In the genomic region with DNA sequence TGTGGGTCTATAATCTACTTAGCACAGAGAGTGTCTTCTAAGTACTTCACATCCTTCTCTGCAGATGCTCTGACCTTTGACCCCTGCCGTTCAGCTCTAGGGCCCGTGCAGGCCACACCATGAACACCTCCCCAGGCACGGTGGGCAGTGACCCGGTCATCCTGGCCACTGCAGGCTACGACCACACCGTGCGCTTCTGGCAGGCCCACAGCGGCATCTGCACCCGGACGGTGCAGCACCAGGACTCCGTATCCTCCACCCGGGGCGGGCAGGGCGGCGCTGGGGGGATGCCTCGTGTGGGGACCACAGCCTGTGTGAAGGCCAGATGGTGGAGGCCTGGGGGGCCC, we compare ENCODE assay signal across 6 cellular contexts. TPM values are rescaled to one million over a fixed set of nuclear protein-coding genes. Genes with fewer than 3 reads are reported as not detected.
DNase-seq lines count a peak whose midpoint lies in the region; ATAC-seq, FAIRE-seq and TF ChIP-seq lines count a peak whose summit lies in the region.

No MANE protein-coding gene starts in this region.

- peak overlapping the region; percentile 100 for H2AFZ ChIP-seq in K562 (ENCODE audit: low read depth, low read length)

- no TSS peak for BruUV-seq in K562 (replicated peaks; lab: Mats Ljungman, UMichigan)

- TF ChIP-seq POLR2A in K562 (conservative IDR thresholded peaks at IDR 0.05): no peak

- peak; percentile 84 for FAIRE-seq in K562 (lab: Jason Lieb, UNC)

- TF ChIP-seq EP300 in K562 (IDR thresholded peaks at IDR 0.05; ENCODE audit: low read length): no peak

- DNase-seq in AG04449 (ENCODE audit: low read depth, low spot score) (no peak), K562 (ENCODE audit: extremely low read depth in 1 of 4, low spot score in 3 of 4) (no peak), nephron progenitor cell (peak; percentile 44), OCI-M2 (lab: John Stamatoyannopoulos, UW; ENCODE audit: unreplicated experiment) (no peak), NCI-H1694 (lab: John Stamatoyannopoulos, UW) (no peak)

- POLR2A ChIA-PET in AG04449 (lab: Yijun Ruan, JAX): interaction anchor here (0.6 to 2.4 kb wide), 4 partner anchors 9 to 51 kb away, joined by 3 to 9 read pairs (median 5); a partner anchor contains a TSS
- POLR2A ChIA-PET in K562 (lab: Yijun Ruan, JAX): interaction anchor here (0.6 to 1.4 kb wide), 6 partner anchors 8 to 50 kb away, joined by 3 to 7 read pairs (median 6); a partner anchor contains a TSS

- TF ChIP-seq CTCF in AG04449 (IDR thresholded peaks at IDR 0.05; ENCODE audit: insufficient read depth, low read length, missing control alignments) (no peak), K562 (IDR thresholded peaks at IDR 0.05 in 2 of 3, conservative IDR thresholded peaks at IDR 0.05 in 1 of 3; ENCODE audit: insufficient read depth in 2 of 3, low read depth in 1 of 3, low read length in 3 of 3) (no peak), nephron progenitor cell (IDR thresholded peaks at IDR 0.05) (no peak)

- peaks cover 42% of the 10 kb centered on the region for H3K79me2 ChIP-seq in K562 (ENCODE audit: control insufficient read depth, insufficient read depth, low read length)

- H3K4me1 Mint-ChIP-seq in nephron progenitor cell: peaks cover 33% of the 10 kb centered on the region

- H3K27ac Mint-ChIP-seq in nephron progenitor cell: no peak overlapping the region

- H3K36me3 Mint-ChIP-seq in nephron progenitor cell (ENCODE audit: low read depth): peaks cover 12% of the 10 kb centered on the region

- CTCF ChIA-PET in AG04449 (lab: Yijun Ruan, JAX) (interaction anchor here (0.7 to 2.1 kb wide), 2 partner anchors 65 to 295 kb away, joined by 5 to 7 read pairs; no protein-coding TSS in a partner anchor), K562 (lab: Yijun Ruan, JAX; ENCODE audit: low intra/inter-chr PET ratio) (no interaction called here)

- no peaks in the 10 kb centered on the region for H3K9me1 ChIP-seq in K562 (ENCODE audit: control insufficient read depth, insufficient read depth, low read length)

- peaks cover 19 to 67% of the 10 kb centered on the region in 2 experiments for H3K4me1 ChIP-seq in K562 (replicated peaks in 1 of 2; ENCODE audit: control insufficient read depth in 2 of 2, insufficient read depth in 2 of 2, low read length in 2 of 2)

- H3K27ac ChIP-seq in K562 (ENCODE audit: extremely low read depth, low read depth, low read length): peak overlapping the region; percentile 93

- 6% methylated on average over 15 of the region's 16 CpGs for WGBS in K562 (ENCODE audit: insufficient coverage, low coverage, missing lambda C conversion rate)

- H3K4me2 ChIP-seq in K562 (ENCODE audit: insufficient read depth, low read length): peak overlapping the region; percentile 92

- peaks cover 13% of the 10 kb centered on the region for H3K9me3 Mint-ChIP-seq in nephron progenitor cell

- H3K27me3 Mint-ChIP-seq in nephron progenitor cell (ENCODE audit: low read depth, poor library complexity): peaks cover 24% of the 10 kb centered on the region

- TF ChIP-seq RAD21 in K562 (CRISPR knock-in tag; conservative IDR thresholded peaks at IDR 0.05 in 1 of 2, IDR thresholded peaks at IDR 0.05 in 1 of 2): no peak

- H3K4me3 Mint-ChIP-seq in nephron progenitor cell: peak overlapping the region; percentile 84

- H3K4me3 ChIP-seq in AG04449 (ENCODE audit: low read depth, low read length) (peak overlapping the region; percentile 97), K562 (peak overlapping the region; percentile 84)

- H4K20me1 ChIP-seq in K562 (replicated peaks; ENCODE audit: control insufficient read depth, insufficient read depth, low read length): peaks cover 7% of the 10 kb centered on the region

- H3K9ac ChIP-seq in K562 (ENCODE audit: insufficient read depth in 1 of 2, low read depth in 2 of 2, low read length in 2 of 2): peak overlapping the region; percentile 92 to 96

- H3K9me3 ChIP-seq in K562 (replicated peaks; ENCODE audit: control insufficient read depth, insufficient read depth, low read depth, low read length): no peaks in the 10 kb centered on the region

- ATAC-seq in HG02571 (IDR thresholded peaks at IDR 0.05; ENCODE audit: unreplicated experiment): peak; percentile 14
- peak; percentile 35 for ATAC-seq in K562

- peaks cover 39% of the 10 kb centered on the region; the same call in 1 of the 3 replicates for H3K36me3 ChIP-seq in K562 (ENCODE audit: control insufficient read depth, insufficient read depth, low read length)

- H3K27me3 ChIP-seq in K562 (ENCODE audit: control insufficient read depth in 2 of 2, insufficient read depth in 2 of 2, low read length in 2 of 2): no peaks in the 10 kb centered on the region

- intact Hi-C loops in K562 (cut with micrococcal nuclease): no loop called here

- in situ Hi-C loops in K562 (cut with MboI): no loop called here

RNA-seq across cellular contexts. Expression of a gene that starts 0.7 kb away (rescaled TPM):
- 73.3 and 236 TPM in 2 replicates for total RNA-seq in K562 (2011; cell fraction: chromatin; rRNA removed; ENCODE audit: low replicate concordance)
- total RNA-seq in K562 (2011; cell fraction: nucleolus; rRNA removed): 205 and 257 TPM in 2 replicates
- total RNA-seq in K562 (2011; cell fraction: nucleoplasm; rRNA removed): 108 and 122 TPM in 2 replicates
- total RNA-seq in K562 (2014; rRNA removed) (83.0 and 110 TPM in 2 replicates), K562 (2014; rRNA removed; fragmentation: Illumina TruSeq; extraction: Trizol) (2.6 and 4.3 TPM in 2 replicates), K562 (2015; rRNA removed; fragmentation: Illumina TruSeq; extraction: Trizol) (15.7 and 16.0 TPM in 2 replicates), K562 (2021) (79.1 and 85.0 TPM in 2 replicates)
- polyA plus RNA-seq in K562 (2011; rRNA removed) (76.1 and 91.6 TPM in 2 replicates), K562 (2014; fragmentation: Illumina TruSeq; extraction: Trizol) (43.3 and 74.6 TPM in 2 replicates), K562 (2014; fragmentation: Nextera tagmentation; extraction: Ambion mirVana) (1 to 10 TPM; 1.5 to 9.8 TPM), K562 (2014; rRNA removed) (116 TPM in 2 replicates)
- 165 and 312 TPM in 2 replicates for polyA plus RNA-seq in K562 (2011; cell fraction: cytosol; rRNA removed)
- polyA plus RNA-seq in K562 (2011; cell fraction: nucleus; rRNA removed): 329 and 477 TPM in 2 replicates
- polyA plus RNA-seq in K562 (2012): 71.4 and 87.7 TPM in 2 replicates
- 19.6 and 40.3 TPM in 2 replicates for polyA minus RNA-seq in K562 (2011; rRNA and poly(A)+ RNA removed)
- polyA minus RNA-seq in K562 (2011; cell fraction: cytosol; rRNA and poly(A)+ RNA removed): 53.2 and 86.4 TPM in 2 replicates
- 96.5 and 139 TPM in 2 replicates for polyA minus RNA-seq in K562 (2011; cell fraction: nucleus; rRNA and poly(A)+ RNA removed)

RNA-seq across cellular contexts. Expression of a gene that starts 4.7 kb away (rescaled TPM):
- 10.6 and 42.5 TPM in 2 replicates for total RNA-seq in K562 (2011; cell fraction: chromatin; rRNA removed; ENCODE audit: low replicate concordance)
- 29.7 and 34.7 TPM in 2 replicates for total RNA-seq in K562 (2011; cell fraction: nucleolus; rRNA removed)
- 10.8 and 18.8 TPM in 2 replicates for total RNA-seq in K562 (2011; cell fraction: nucleoplasm; rRNA removed)
- 2.9 and 3.5 TPM in 2 replicates for total RNA-seq in K562 (2014; rRNA removed)
- 0.32 and 0.40 TPM in 2 replicates for total RNA-seq in K562 (2014; rRNA removed; fragmentation: Illumina TruSeq; extraction: Trizol)
- 3.4 and 4.1 TPM in 2 replicates for total RNA-seq in K562 (2015; rRNA removed; fragmentation: Illumina TruSeq; extraction: Trizol)
- 2.0 and 4.0 TPM in 2 replicates for total RNA-seq in K562 (2021)
- polyA plus RNA-seq in K562 (2011; rRNA removed): 1.8 and 3.2 TPM in 2 replicates
- 2.8 and 13.2 TPM in 2 replicates for polyA plus RNA-seq in K562 (2011; cell fraction: cytosol; rRNA removed)
- 33.5 and 71.7 TPM in 2 replicates for polyA plus RNA-seq in K562 (2011; cell fraction: nucleus; rRNA removed)
- 5.8 and 14.0 TPM in 2 replicates for polyA plus RNA-seq in K562 (2012)
- polyA plus RNA-seq in K562 (2014; fragmentation: Illumina TruSeq; extraction: Trizol): 0.49 and 3.8 TPM in 2 replicates
- under 1 TPM in 1 of 2 experiments, not detected in 1; 0.24 TPM for polyA plus RNA-seq in K562 (2014; fragmentation: Nextera tagmentation; extraction: Ambion mirVana)
- polyA plus RNA-seq in K562 (2014; rRNA removed): 5.1 and 15.1 TPM in 2 replicates
- polyA minus RNA-seq in K562 (2011; rRNA and poly(A)+ RNA removed): 0.28 and 0.54 TPM in 2 replicates
- 0.57 TPM in 1 of 2 replicates, not detected in the other for polyA minus RNA-seq in K562 (2011; cell fraction: cytosol; rRNA and poly(A)+ RNA removed)
- 3.4 and 6.9 TPM in 2 replicates for polyA minus RNA-seq in K562 (2011; cell fraction: nucleus; rRNA and poly(A)+ RNA removed)

RNA-seq across cellular contexts. Expression of a gene that starts 8.7 kb away (rescaled TPM):
- total RNA-seq in K562 (2011; cell fraction: chromatin; rRNA removed; ENCODE audit: low replicate concordance): 31.1 and 74.2 TPM in 2 replicates
- total RNA-seq in K562 (2011; cell fraction: nucleolus; rRNA removed): 69.6 and 75.5 TPM in 2 replicates
- total RNA-seq in K562 (2011; cell fraction: nucleoplasm; rRNA removed): 40.6 and 42.6 TPM in 2 replicates
- total RNA-seq in K562 (2014; rRNA removed) (57.6 and 70.2 TPM in 2 replicates), K562 (2014; rRNA removed; fragmentation: Illumina TruSeq; extraction: Trizol) (8.5 and 11.4 TPM in 2 replicates), K562 (2015; rRNA removed; fragmentation: Illumina TruSeq; extraction: Trizol) (24.1 and 26.5 TPM in 2 replicates), K562 (2021) (44.9 and 49.6 TPM in 2 replicates)
- polyA plus RNA-seq in K562 (2011; rRNA removed) (19.6 and 27.9 TPM in 2 replicates), K562 (2014; fragmentation: Illumina TruSeq; extraction: Trizol) (14.2 and 20.7 TPM in 2 replicates), K562 (2014; fragmentation: Nextera tagmentation; extraction: Ambion mirVana) (1 to 10 TPM; 1.1 to 3.0 TPM), K562 (2014; rRNA removed) (54.0 and 55.6 TPM in 2 replicates)
- polyA plus RNA-seq in K562 (2011; cell fraction: cytosol; rRNA removed): 27.6 and 84.2 TPM in 2 replicates
- polyA plus RNA-seq in K562 (2011; cell fraction: nucleus; rRNA removed): 92.6 and 123 TPM in 2 replicates
- polyA plus RNA-seq in K562 (2012): 33.7 and 34.1 TPM in 2 replicates
- 7.3 and 7.4 TPM in 2 replicates for polyA minus RNA-seq in K562 (2011; rRNA and poly(A)+ RNA removed)
- polyA minus RNA-seq in K562 (2011; cell fraction: cytosol; rRNA and poly(A)+ RNA removed): 13.6 and 18.7 TPM in 2 replicates
- polyA minus RNA-seq in K562 (2011; cell fraction: nucleus; rRNA and poly(A)+ RNA removed): 29.8 and 32.1 TPM in 2 replicates

RNA-seq across cellular contexts. Expression of a gene that starts 9.5 kb away (rescaled TPM):
- total RNA-seq in K562 (2011; cell fraction: chromatin; rRNA removed; ENCODE audit: low replicate concordance): 3.2 and 16.5 TPM in 2 replicates
- 11.3 and 11.6 TPM in 2 replicates for total RNA-seq in K562 (2011; cell fraction: nucleolus; rRNA removed)
- 3.2 and 5.9 TPM in 2 replicates for total RNA-seq in K562 (2011; cell fraction: nucleoplasm; rRNA removed)
- total RNA-seq in K562 (2014; rRNA removed): 1.5 and 2.6 TPM in 2 replicates
- 0.10 and 0.15 TPM in 2 replicates for total RNA-seq in K562 (2014; rRNA removed; fragmentation: Illumina TruSeq; extraction: Trizol)
- total RNA-seq in K562 (2015; rRNA removed; fragmentation: Illumina TruSeq; extraction: Trizol): 0.68 and 1.7 TPM in 2 replicates
- 4.5 and 7.0 TPM in 2 replicates for total RNA-seq in K562 (2021)
- 0.84 and 1.9 TPM in 2 replicates for polyA plus RNA-seq in K562 (2011; rRNA removed)
- polyA plus RNA-seq in K562 (2011; cell fraction: cytosol; rRNA removed): 1.4 and 1.9 TPM in 2 replicates
- 6.6 and 12.7 TPM in 2 replicates for polyA plus RNA-seq in K562 (2011; cell fraction: nucleus; rRNA removed)
- polyA plus RNA-seq in K562 (2012): 1.7 and 2.9 TPM in 2 replicates
- 0.28 and 0.73 TPM in 2 replicates for polyA plus RNA-seq in K562 (2014; fragmentation: Illumina TruSeq; extraction: Trizol)
- polyA plus RNA-seq in K562 (2014; fragmentation: Nextera tagmentation; extraction: Ambion mirVana): not detected
- 3.1 and 3.7 TPM in 2 replicates for polyA plus RNA-seq in K562 (2014; rRNA removed)
- polyA minus RNA-seq in K562 (2011; rRNA and poly(A)+ RNA removed): 0.32 and 0.90 TPM in 2 replicates
- 1.1 and 1.5 TPM in 2 replicates for polyA minus RNA-seq in K562 (2011; cell fraction: cytosol; rRNA and poly(A)+ RNA removed)
- 2.0 and 2.2 TPM in 2 replicates for polyA minus RNA-seq in K562 (2011; cell fraction: nucleus; rRNA and poly(A)+ RNA removed)

RNA-seq across cellular contexts. Expression of a gene that starts 17.5 kb away (rescaled TPM):
- 59.2 and 250 TPM in 2 replicates for total RNA-seq in K562 (2011; cell fraction: chromatin; rRNA removed; ENCODE audit: low replicate concordance)
- 208 and 236 TPM in 2 replicates for total RNA-seq in K562 (2011; cell fraction: nucleolus; rRNA removed)
- 68.1 and 94.3 TPM in 2 replicates for total RNA-seq in K562 (2011; cell fraction: nucleoplasm; rRNA removed)
- total RNA-seq in K562 (2014; rRNA removed) (94.9 and 97.1 TPM in 2 replicates), K562 (2014; rRNA removed; fragmentation: Illumina TruSeq; extraction: Trizol) (3.7 and 5.5 TPM in 2 replicates), K562 (2015; rRNA removed; fragmentation: Illumina TruSeq; extraction: Trizol) (33.1 and 37.3 TPM in 2 replicates), K562 (2021) (53.2 and 63.2 TPM in 2 replicates)
- polyA plus RNA-seq in K562 (2011; rRNA removed) (20.4 and 32.0 TPM in 2 replicates), K562 (2014; fragmentation: Illumina TruSeq; extraction: Trizol) (5.6 and 23.2 TPM in 2 replicates), K562 (2014; fragmentation: Nextera tagmentation; extraction: Ambion mirVana) (under 1 TPM; 0.48 to 0.96 TPM), K562 (2014; rRNA removed) (58.7 and 62.7 TPM in 2 replicates)
- polyA plus RNA-seq in K562 (2011; cell fraction: cytosol; rRNA removed): 27.5 and 65.2 TPM in 2 replicates
- 215 and 329 TPM in 2 replicates for polyA plus RNA-seq in K562 (2011; cell fraction: nucleus; rRNA removed)
- 34.9 and 35.9 TPM in 2 replicates for polyA plus RNA-seq in K562 (2012)
- 5.5 and 8.4 TPM in 2 replicates for polyA minus RNA-seq in K562 (2011; rRNA and poly(A)+ RNA removed)
- polyA minus RNA-seq in K562 (2011; cell fraction: cytosol; rRNA and poly(A)+ RNA removed): 30.6 and 30.9 TPM in 2 replicates
- 67.1 and 68.3 TPM in 2 replicates for polyA minus RNA-seq in K562 (2011; cell fraction: nucleus; rRNA and poly(A)+ RNA removed)
